In genomic region chr17:5563451-5563850, GRCh38 we compare ENCODE assay signal across 22 cellular contexts. TPM values are rescaled to one million over a fixed set of nuclear protein-coding genes. Genes with fewer than 3 reads are reported as not detected.
DNase-seq lines count a peak whose midpoint lies in the region; ATAC-seq and TF ChIP-seq lines count a peak whose summit lies in the region.
"Had no signal": no experiment of that assay in that cellular context is flagged by ENCODE, and none has a peak within 500 bp of the region (broad histone marks: within the 10 kb centered on the region; RNA-seq: fewer than 3 reads in every experiment).

No MANE protein-coding gene starts in this region.

- no peak overlapping the region for H2BK120ac ChIP-seq in IMR-90 (ENCODE audit: low read depth, low read length)

- dilution Hi-C loops in IMR-90 (cut with HindIII; ENCODE audit: low sequenced_read_pairs, unreplicated experiment): no loop called here

- no peak for TF ChIP-seq RAD21 in IMR-90 (IDR thresholded peaks at IDR 0.05; ENCODE audit: low read length)

- CTCF ChIA-PET in IMR-90 (lab: Yijun Ruan, JAX): no interaction called here

- H3K18ac ChIP-seq in IMR-90 (ENCODE audit: low read depth, low read length): no peak overlapping the region; the same call in 1 of the 2 replicates

- no peak overlapping the region for H2AK9ac ChIP-seq in IMR-90 (replicated peaks; ENCODE audit: low read depth, low read length, poor library complexity)

- no peak overlapping the region for H2BK15ac ChIP-seq in IMR-90 (ENCODE audit: low read depth, low read length)

- H4K5ac ChIP-seq in IMR-90 (ENCODE audit: low read depth, low read length): no peak overlapping the region

- H3K4me2 ChIP-seq in IMR-90 (ENCODE audit: low read depth, low read length): no peak overlapping the region
- H3K4me2 ChIP-seq: KMS-11 had no signal

- H3K4ac ChIP-seq in IMR-90 (ENCODE audit: low read depth, low read length): no peak overlapping the region

- peaks cover 16 to 25% of the 10 kb centered on the region in 2 experiments for H3K79me1 ChIP-seq in IMR-90 (ENCODE audit: low read depth in 1 of 2, low read length in 2 of 2)

- H2BK5ac ChIP-seq in IMR-90 (ENCODE audit: low read depth, low read length, poor library complexity, severe bottlenecking): peak overlapping the region; percentile 49

- no TSS peak for BruUV-seq in IMR-90 (replicated peaks; lab: Mats Ljungman, UMichigan)

- H3K4me1 ChIP-seq in IMR-90 (ENCODE audit: control insufficient read depth, insufficient read depth, low read length) (no peaks in the 10 kb centered on the region), ovary (ENCODE audit: insufficient read depth) (no peaks in the 10 kb centered on the region)
- H3K4me1 ChIP-seq: adrenal gland, left ventricle myocardium inferior had no signal

- peaks cover 13% of the 10 kb centered on the region for H3K36me3 ChIP-seq in IMR-90 (ENCODE audit: control insufficient read depth, insufficient read depth, low read length)
- no peaks in the 10 kb centered on the region for H3K36me3 ChIP-seq in ovary
- H3K36me3 ChIP-seq: adrenal gland, cardiac muscle cell, WERI-Rb-1 had no signal

- ATAC-seq in activated T-cell treated with anti-CD3 and anti-CD28 coated beads, Interleukin-2, amount 50 U/mL, for 72 hours (replicated peaks in 1 of 2): no peak
- ATAC-seq in IMR-90 (ENCODE audit: low read depth): peak; percentile 37; the same call in 1 of the 2 replicates
- ATAC-seq in naive thymus-derived CD8-positive, alpha-beta T cell: no peak
- ATAC-seq: Right ventricle myocardium inferior had no signal

- in situ Hi-C loops in IMR-90 (cut with MboI; ENCODE audit: low sequenced_read_pairs): no loop called here

- H3K4me3 Mint-ChIP-seq in activated T-cell treated with anti-CD3 and anti-CD28 coated beads, Interleukin-2, amount 50 U/mL, for 72 hours: no peak overlapping the region
- peak overlapping the region in 8 of 10 donors; percentile 20 to 66 (median 57) for H3K4me3 Mint-ChIP-seq in naive thymus-derived CD8-positive, alpha-beta T cell
- H3K4me3 Mint-ChIP-seq: activated T-helper 1 cell treated with anti-CD3 and anti-CD28 coated beads, Interleukin-12 subunit alpha, Interleukin-12 subunit beta, Interleukin-2, Interleukin-4 antibody, amounts not matched to agents 30 ng/mL and 10 ng/mL and 1 ng/mL, durations not matched to agents 14 hours and 24 hours and 36 hours had no signal

- TF ChIP-seq POLR2A in IMR-90 (IDR thresholded peaks at IDR 0.05; ENCODE audit: low read depth, low read length): no peak
- no peak for TF ChIP-seq POLR2A in ovary (IDR thresholded peaks at IDR 0.05)

- H3K36me3 Mint-ChIP-seq in activated T-cell treated with anti-CD3 and anti-CD28 coated beads, Interleukin-2, amount 50 U/mL, for 72 hours (ENCODE audit: insufficient read depth in 2 of 2): peaks cover 6 to 21% of the 10 kb centered on the region in 2 donors
- peaks cover 4 to 51% (median 29%) of the 10 kb centered on the region in 3 donors for H3K36me3 Mint-ChIP-seq in naive thymus-derived CD8-positive, alpha-beta T cell

- no peak for TF ChIP-seq EP300 in ovary (IDR thresholded peaks at IDR 0.05)

- H3K4me3 ChIP-seq in IMR-90 (ENCODE audit: insufficient read depth, low read depth, low read length): no peak overlapping the region
- H3K4me3 ChIP-seq in ovary: no peak overlapping the region
- H3K4me3 ChIP-seq: adrenal gland, cardiac muscle cell, left ventricle myocardium inferior, suprapubic skin, vagina had no signal

- no peak for TF ChIP-seq CTCF in IMR-90 (conservative IDR thresholded peaks at IDR 0.05; ENCODE audit: low read depth, low read length)
- TF ChIP-seq CTCF in ovary (IDR thresholded peaks at IDR 0.05): no peak

- POLR2A ChIA-PET in IMR-90 (lab: Charles Lee; ENCODE audit: unreplicated experiment): interaction anchor here (0.5 kb wide), 1 partner anchor 265 kb away, joined by 5 read pairs; no protein-coding TSS in a partner anchor
- POLR2A ChIA-PET in naive thymus-derived CD8-positive, alpha-beta T cell (lab: Charles Lee): no interaction called here

- H3K9ac ChIP-seq in IMR-90 (ENCODE audit: low read depth, low read length): no peak overlapping the region
- H3K9ac ChIP-seq: KMS-11 had no signal

- H3K27ac ChIP-seq in IMR-90 (ENCODE audit: insufficient read depth, low read length): no peak overlapping the region
- H3K27ac ChIP-seq in ovary: no peak overlapping the region
- H3K27ac ChIP-seq: adrenal gland, C4-2B, cardiac muscle cell, KMS-11, left ventricle myocardium inferior, suprapubic skin, vagina, WERI-Rb-1 had no signal

- peak overlapping the region; percentile 73 for H3K27ac Mint-ChIP-seq in activated T-cell treated with anti-CD3 and anti-CD28 coated beads, Interleukin-2, amount 50 U/mL, for 72 hours
- H3K27ac Mint-ChIP-seq in naive thymus-derived CD8-positive, alpha-beta T cell: peak overlapping the region; percentile 54 to 90 (median 72)

- H3K56ac ChIP-seq in IMR-90 (ENCODE audit: extremely low read depth, insufficient read depth, low read length): no peak overlapping the region

- H3K4me1 Mint-ChIP-seq in activated T-cell treated with anti-CD3 and anti-CD28 coated beads, Interleukin-2, amount 50 U/mL, for 72 hours (ENCODE audit: low read depth): peaks cover 11% of the 10 kb centered on the region
- peaks cover 28 to 56% (median 41%) of the 10 kb centered on the region in 4 donors for H3K4me1 Mint-ChIP-seq in naive thymus-derived CD8-positive, alpha-beta T cell

- no peaks in the 10 kb centered on the region for H3K27me3 Mint-ChIP-seq in activated T-cell treated with anti-CD3 and anti-CD28 coated beads, Interleukin-2, amount 50 U/mL, for 72 hours (ENCODE audit: low read depth)
- H3K27me3 Mint-ChIP-seq in naive thymus-derived CD8-positive, alpha-beta T cell: no peaks in the 10 kb centered on the region

- no peak overlapping the region for H2AFZ ChIP-seq in IMR-90 (replicated peaks; ENCODE audit: low read length, poor library complexity)

- no peak overlapping the region for H3K23ac ChIP-seq in IMR-90 (ENCODE audit: low read depth, low read length)

- H3K27me3 ChIP-seq in IMR-90 (ENCODE audit: control insufficient read depth, insufficient read depth, low read length) (no peaks in the 10 kb centered on the region), ovary (no peaks in the 10 kb centered on the region)
- H3K27me3 ChIP-seq: adrenal gland, cardiac muscle cell, suprapubic skin, vagina had no signal

- H2BK20ac ChIP-seq in IMR-90 (ENCODE audit: low read depth, low read length): no peak overlapping the region

- no peaks in the 10 kb centered on the region for H3K9me3 ChIP-seq in IMR-90 (ENCODE audit: control insufficient read depth, insufficient read depth, low read length)
- H3K9me3 ChIP-seq in ovary: no peaks in the 10 kb centered on the region
- H3K9me3 ChIP-seq: adrenal gland, suprapubic skin, vagina had no signal

- peaks cover 0 to 1% of the 10 kb centered on the region in 2 donors for H3K9me3 Mint-ChIP-seq in activated T-cell treated with anti-CD3 and anti-CD28 coated beads, Interleukin-2, amount 50 U/mL, for 72 hours
- H3K9me3 Mint-ChIP-seq in naive thymus-derived CD8-positive, alpha-beta T cell: peaks cover 0 to 8% (median 0%) of the 10 kb centered on the region in 9 donors

- no peak overlapping the region for H4K8ac ChIP-seq in IMR-90 (ENCODE audit: low read depth in 2 of 2, low read length in 2 of 2)

- no peaks in the 10 kb centered on the region for H3K9me1 ChIP-seq in IMR-90 (ENCODE audit: insufficient read depth, low read length)

- 0 out of 2 replicates have a peak overlapping the region, but pooled peaks have one; percentile 1 for H3K14ac ChIP-seq in IMR-90 (replicated peaks; ENCODE audit: low read depth, low read length)

- intact Hi-C loops in IMR-90 (cut with micrococcal nuclease): no loop called here
- intact Hi-C loops in ovary (cut with DNase I): no loop called here

- no peaks in the 10 kb centered on the region for H4K20me1 ChIP-seq in IMR-90 (ENCODE audit: insufficient read depth, low read length)

- H4K91ac ChIP-seq in IMR-90 (ENCODE audit: insufficient read depth, low read depth, low read length): no peak overlapping the region

- no peak overlapping the region for H2AK5ac ChIP-seq in IMR-90 (ENCODE audit: low read depth, low read length)

- no CpG with 5 or more reads among the region's 2 CpGs for WGBS in IMR-90 (ENCODE audit: extremely low coverage in 2 of 2, insufficient read length in 1 of 2), 2 experiments
- 40 to 56% (median 40%) methylated on average over 2 of the region's 2 CpGs for WGBS in ovary, 3 donors

- DNase-seq in activated T-cell treated with anti-CD3 and anti-CD28 coated beads, Interleukin-2, amount 50 U/mL, for 72 hours: no peak
- no peak for DNase-seq in activated T-cell treated with anti-CD3 and anti-CD28 coated beads for 4 hours
- peak; percentile 62 for DNase-seq in IMR-90
- DNase-seq in dermis blood vessel endothelial cell: peak; percentile 15
- no peak for DNase-seq in naive thymus-derived CD8-positive, alpha-beta T cell
- DNase-seq in midbrain (lab: John Stamatoyannopoulos, UW): no peak
- no peak for DNase-seq in SK-N-DZ (ENCODE audit: low spot score)
- no peak for DNase-seq in ovary
- DNase-seq: adrenal gland, DMS53, left ventricle myocardium inferior, NCI-H1092 treated with DMSO at 0.1 percent for 48 hours, NCI-H524, occipital lobe, WERI-Rb-1 had no signal

TF ChIP-seq in IMR-90, 13 proteins besides CTCF, POLR2A, EP300 and RAD21 (continues in another document):
- TF ChIP-seq CHD1 (IDR thresholded peaks at IDR 0.05; ENCODE audit: low read depth, low read length) (no peak), SMC3 (IDR thresholded peaks at IDR 0.05; ENCODE audit: low read depth, low read length) (no peak), CEBPB (IDR thresholded peaks at IDR 0.05; ENCODE audit: low read depth, low read length) (no peak), BHLHE40 (IDR thresholded peaks at IDR 0.05; ENCODE audit: low read depth, low read length) (no peak), FOS (IDR thresholded peaks at IDR 0.05; ENCODE audit: low read depth, low read length) (no peak), NFE2L2 (IDR thresholded peaks at IDR 0.05; ENCODE audit: low read depth, low read length) (no peak)

RNA-seq across cellular contexts. Expression of gene NLRP1, which starts 20.9 kb away (rescaled TPM):
- 10 to 100 TPM; 79.0 to 83.9 TPM for total RNA-seq in activated T-cell treated with anti-CD3 and anti-CD28 coated beads, Interleukin-2, amount 50 U/mL, for 72 hours
- total RNA-seq in IMR-90 (2012; rRNA removed) (134 and 172 TPM in 2 replicates), dermis blood vessel endothelial cell (15.4 and 16.7 TPM in 2 replicates), ovary (10 to 100 TPM; 43.7 to 75.9 (median 64.5) TPM)
- polyA plus RNA-seq in IMR-90 (2012; rRNA removed) (340 and 376 TPM in 2 replicates), ovary (10 to 100 TPM; 29.3 to 45.4 TPM)
- 386 and 499 TPM in 2 replicates for polyA plus RNA-seq in IMR-90 (2012; cell fraction: cytosol; rRNA removed)
- 355 and 449 TPM in 2 replicates for polyA plus RNA-seq in IMR-90 (2012; cell fraction: nucleus; rRNA removed; ENCODE audit: low replicate concordance)
- 100 to 1,000 TPM; 354 to 370 TPM for total RNA-seq in naive thymus-derived CD8-positive, alpha-beta T cell
- 10 to 100 TPM; 18.4 to 47.9 (median 33.2) TPM for polyA plus RNA-seq in naive thymus-derived CD8-positive, alpha-beta T cell
- 53.0 and 58.4 TPM in 2 replicates for polyA plus RNA-seq in SK-N-DZ (2014; cell fraction: cytosol; rRNA removed)
- polyA plus RNA-seq in SK-N-DZ (2014; cell fraction: nucleus; rRNA removed): 61.1 and 63.0 TPM in 2 replicates

Comparison
In these comparisons a context has a peak if more than half of its experiments do, and no peak if none do; other contexts are left out.
1. DNase-seq: peak in IMR-90 (single experiment) and dermis blood vessel endothelial cell (single experiment); none in activated T-cell treated with anti-CD3 and anti-CD28 coated beads, Interleukin-2, amount 50 U/mL, for 72 hours (0 of 2), activated T-cell treated with anti-CD3 and anti-CD28 coated beads for 4 hours (single experiment), naive thymus-derived CD8-positive, alpha-beta T cell (0 of 10), midbrain (single experiment), SK-N-DZ (single experiment) and ovary (0 of 5).
2. H3K4me3 Mint-ChIP-seq: peak in naive thymus-derived CD8-positive, alpha-beta T cell (8 of 10); none in activated T-cell treated with anti-CD3 and anti-CD28 coated beads, Interleukin-2, amount 50 U/mL, for 72 hours (0 of 2).